In the genomic region with DNA sequence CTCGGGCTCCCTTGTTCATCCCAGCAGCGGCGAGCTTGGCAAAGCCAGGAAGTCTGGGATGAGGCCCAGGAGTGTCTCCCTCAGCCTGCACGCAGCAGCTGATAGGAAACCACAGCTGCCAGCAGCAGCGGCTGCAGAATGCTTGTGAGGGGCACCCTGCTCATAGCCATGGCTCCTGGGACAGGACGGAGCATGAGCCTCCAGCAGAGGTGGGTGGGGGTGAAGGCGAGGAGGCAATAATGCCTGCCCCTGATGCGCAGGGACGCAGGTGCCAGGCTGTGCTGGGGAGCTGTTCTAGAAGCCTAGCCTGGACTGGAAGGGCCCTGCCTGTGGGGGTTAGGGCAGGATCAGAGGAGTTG, we compare ENCODE assay signal across 12 cellular contexts.
DNase-seq lines count a peak whose midpoint lies in the region; ATAC-seq and TF ChIP-seq lines count a peak whose summit lies in the region.
"Had no signal": no experiment of that assay in that cellular context is flagged by ENCODE, and none has a peak within 500 bp of the region (broad histone marks: within the 10 kb centered on the region; RNA-seq: fewer than 3 reads in every experiment).

No MANE protein-coding gene starts in this region.

- H3K36me3 Mint-ChIP-seq in chondrocyte (ENCODE audit: low read depth) (peaks cover 2% of the 10 kb centered on the region), naive B cell (peaks cover 6 to 10% of the 10 kb centered on the region in 2 donors)

- peak; percentile 58 for DNase-seq in Jurkat, Clone E6-1 (ENCODE audit: low read depth, low spot score)
- no peak for DNase-seq in chondrocyte (ENCODE audit: low spot score)
- DNase-seq in naive B cell: no peak
- no peak for DNase-seq in NCI-H1048 (lab: John Stamatoyannopoulos, UW)
- no peak for DNase-seq in GM10266 (ENCODE audit: extremely low spot score)
- DNase-seq: NCI-H1105, sigmoid colon had no signal

- H3K4me3 Mint-ChIP-seq in chondrocyte (ENCODE audit: unreplicated experiment) (no peak overlapping the region), naive B cell (peak overlapping the region; percentile 53 to 93 (median 78))

- no peaks in the 10 kb centered on the region; the same call in 1 of the 2 replicates for H3K36me3 ChIP-seq in BLaER1
- H3K36me3 ChIP-seq: sigmoid colon, upper lobe of left lung had no signal

- no peaks in the 10 kb centered on the region for H3K9me3 Mint-ChIP-seq in chondrocyte (ENCODE audit: low read depth)
- peaks cover 0 to 10% (median 4%) of the 10 kb centered on the region in 7 donors for H3K9me3 Mint-ChIP-seq in naive B cell

- H3K9me3 ChIP-seq in BLaER1: peaks cover 32% of the 10 kb centered on the region
- H3K9me3 ChIP-seq: upper lobe of left lung had no signal

- TF ChIP-seq CTCF in chondrocyte (IDR thresholded peaks at IDR 0.05): no peak
- TF ChIP-seq CTCF in GM10266 (IDR thresholded peaks at IDR 0.05; ENCODE audit: control insufficient read depth, insufficient read depth, low read depth, missing control alignments): no peak

- H3K27me3 ChIP-seq in BLaER1: no peaks in the 10 kb centered on the region
- H3K27me3 ChIP-seq: sigmoid colon, upper lobe of left lung had no signal

- H4K20me1 ChIP-seq in BLaER1: no peaks in the 10 kb centered on the region

- no peak for ATAC-seq in naive B cell (ENCODE audit: low read depth in 2 of 2)
- no peak for ATAC-seq in HG02870 (IDR thresholded peaks at IDR 0.05; ENCODE audit: unreplicated experiment)
- ATAC-seq in HG03045 (IDR thresholded peaks at IDR 0.05; ENCODE audit: unreplicated experiment): no peak

- H3K27ac Mint-ChIP-seq in chondrocyte (ENCODE audit: unreplicated experiment) (peak overlapping the region; percentile 27), naive B cell (peak overlapping the region; percentile 98 to 100 (median 98))

- H3K4me2 ChIP-seq in BLaER1: peak overlapping the region; percentile 80

- H3K4me3 ChIP-seq in BLaER1: no peak overlapping the region
- H3K4me3 ChIP-seq in Jurkat, Clone E6-1 (ENCODE audit: low read length): 0 out of 2 replicates have a peak overlapping the region, but pooled peaks have one; percentile 5
- H3K4me3 ChIP-seq: lung, sigmoid colon, upper lobe of left lung had no signal

- H3K27me3 Mint-ChIP-seq in chondrocyte (ENCODE audit: low read depth) (no peaks in the 10 kb centered on the region), naive B cell (no peaks in the 10 kb centered on the region)

- H3K4me1 ChIP-seq in BLaER1: peaks cover 68% of the 10 kb centered on the region

- H3K4me1 Mint-ChIP-seq in chondrocyte (ENCODE audit: low read depth) (peaks cover 50% of the 10 kb centered on the region), naive B cell (peaks cover 78 to 100% (median 87%) of the 10 kb centered on the region in 3 donors)

- peak overlapping the region; percentile 47 for H3K9ac ChIP-seq in BLaER1

- peak overlapping the region; percentile 77 for H3K27ac ChIP-seq in BLaER1
- H3K27ac ChIP-seq: sigmoid colon had no signal
